In the genomic region with DNA sequence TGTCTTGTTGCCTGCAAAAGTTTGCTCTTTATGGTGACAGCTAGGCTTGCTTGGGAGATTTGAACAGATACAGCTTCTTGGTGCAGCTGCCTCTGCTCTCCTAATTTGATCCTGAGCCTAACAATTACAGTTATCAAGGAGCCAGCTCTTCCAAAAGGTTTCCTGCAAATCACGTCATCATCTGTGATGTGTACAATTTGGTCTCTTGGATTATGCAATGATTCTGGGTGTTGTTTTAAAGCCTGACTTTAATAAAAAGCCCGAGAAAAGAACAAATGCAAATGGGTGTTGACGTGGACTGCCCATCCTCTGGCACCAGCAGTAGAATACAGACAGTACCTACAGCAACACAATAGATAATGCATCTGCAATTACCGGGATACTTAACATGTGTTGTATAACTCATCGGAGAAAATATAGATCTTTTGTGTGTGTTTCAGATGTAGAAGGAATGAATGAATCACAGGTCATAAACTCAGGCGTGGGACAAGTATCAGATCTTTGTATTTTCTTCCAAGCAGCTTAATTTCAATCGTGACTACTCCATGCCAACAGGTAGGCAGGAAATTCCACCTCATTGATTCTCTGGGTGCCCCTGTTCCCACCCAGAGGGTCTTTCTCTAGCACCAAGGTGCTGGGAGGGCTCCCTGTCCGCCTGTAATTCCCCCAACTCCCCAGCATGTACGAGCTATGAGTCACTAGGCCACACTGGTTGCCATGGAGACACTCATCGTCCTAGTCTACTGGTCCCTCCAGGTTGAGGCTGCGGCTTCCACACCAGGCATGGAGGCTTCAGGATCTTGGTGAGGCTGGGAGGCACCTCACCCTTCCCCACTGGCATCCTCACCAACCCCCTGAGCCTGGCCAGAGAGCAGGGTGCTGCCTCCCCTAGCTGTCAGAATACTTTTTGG, we compare ENCODE assay signal across 10 cellular contexts.
A peak's percentile ranks its signal among the peaks of the same experiment; 100 is the strongest.
DNase-seq lines count a peak whose midpoint lies in the region; ATAC-seq lines count a peak whose summit lies in the region.
"Had no signal": no experiment of that assay in that cellular context is flagged by ENCODE, and none has a peak within 500 bp of the region (broad histone marks: within the 10 kb centered on the region; RNA-seq: fewer than 3 reads in every experiment).

No MANE protein-coding gene starts in this region.

- H3K27ac Mint-ChIP-seq in activated naive CD4-positive, alpha-beta T cell treated with anti-CD3 and anti-CD28 coated beads for 36 hours: no peak overlapping the region
- H3K27ac Mint-ChIP-seq in activated naive CD4-positive, alpha-beta T cell treated with anti-CD3 and anti-CD28 coated beads, Interleukin-2, amount 10 ng/mL, durations not matched to agents 7 days and 5 days: no peak overlapping the region
- H3K27ac Mint-ChIP-seq: activated T-helper 2 cell treated with anti-CD3 and anti-CD28 coated beads, Interferon-gamma antibody, Interleukin-2, Interleukin-4, amounts not matched to agents 10 μg/mL and 5 μg/mL and 100 μg/mL, durations not matched to agents 14 hours and 24 hours and 36 hours had no signal

- H3K4me1 Mint-ChIP-seq in activated naive CD4-positive, alpha-beta T cell treated with anti-CD3 and anti-CD28 coated beads for 36 hours (ENCODE audit: low read depth): peaks cover 2% of the 10 kb centered on the region
- no peaks in the 10 kb centered on the region for H3K4me1 Mint-ChIP-seq in activated naive CD4-positive, alpha-beta T cell treated with anti-CD3 and anti-CD28 coated beads, Interleukin-2, amount 10 ng/mL, durations not matched to agents 7 days and 5 days
- H3K4me1 Mint-ChIP-seq in activated T-cell treated with anti-CD3 and anti-CD28 coated beads, Interleukin-2, amount 50 U/mL, for 4 hours (ENCODE audit: low read depth): no peaks in the 10 kb centered on the region

- peak; percentile 6 for DNase-seq in activated naive CD4-positive, alpha-beta T cell treated with anti-CD3 and anti-CD28 coated beads for 36 hours
- DNase-seq in activated naive CD4-positive, alpha-beta T cell treated with anti-CD3 and anti-CD28 coated beads, Interleukin-2, amount 10 ng/mL, durations not matched to agents 7 days and 5 days: no peak
- DNase-seq in T1000 (lab: John Stamatoyannopoulos, UW) (peak; percentile 76), iris pigment epithelial cell (ENCODE audit: low read depth) (peak; percentile 85), aorta (peak in 1 of 2 donors; percentile 56), NCI-H1105 (lab: John Stamatoyannopoulos, UW) (no peak), amniotic stem cell (lab: John Stamatoyannopoulos, UW) (no peak)
- DNase-seq in activated T-cell treated with anti-CD3 and anti-CD28 coated beads, Interleukin-2, amount 50 U/mL, for 4 hours: no peak
- DNase-seq: stimulated activated naive CD4-positive, alpha-beta T cell treated with Interleukin-2 at 50 U/mL for 16 hours had no signal

- no peaks in the 10 kb centered on the region for H3K27me3 ChIP-seq in aorta (ENCODE audit: control insufficient read depth in 1 of 2, insufficient read depth in 2 of 2, low read length in 1 of 2)

- ATAC-seq in aorta (ENCODE audit: low FRiP score): peak; percentile 70
- no peak for ATAC-seq in activated T-cell treated with anti-CD3 and anti-CD28 coated beads, Interleukin-2, amount 50 U/mL, for 4 hours

- WGBS in aorta, 2 donors: 79 to 83% methylated on average over 11 of the region's 11 CpGs

- H3K27ac ChIP-seq in aorta (ENCODE audit: low read depth in 1 of 2, low read length in 2 of 2): no peak overlapping the region

- intact Hi-C loops in activated naive CD4-positive, alpha-beta T cell treated with anti-CD3 and anti-CD28 coated beads for 36 hours (cut with micrococcal nuclease): no loop called here
- intact Hi-C loops in aorta (cut with DNase I): no loop called here

- H3K36me3 ChIP-seq in aorta (ENCODE audit: control insufficient read depth in 1 of 2, insufficient read depth in 2 of 2, low read length in 1 of 2): no peaks in the 10 kb centered on the region

- no peaks in the 10 kb centered on the region for H3K4me1 ChIP-seq in aorta (ENCODE audit: control insufficient read depth in 1 of 2, insufficient read depth in 2 of 2, low read length in 2 of 2)

- H3K4me3 ChIP-seq in aorta (ENCODE audit: low read length in 2 of 2): no peak overlapping the region

- H3K9me3 ChIP-seq in aorta (ENCODE audit: control insufficient read depth, low read length): no peaks in the 10 kb centered on the region

- CTCF ChIA-PET in activated naive CD4-positive, alpha-beta T cell treated with anti-CD3 and anti-CD28 coated beads for 36 hours (lab: Charles Lee): no interaction called here
- CTCF ChIA-PET in activated naive CD4-positive, alpha-beta T cell treated with anti-CD3 and anti-CD28 coated beads, Interleukin-2, amount 10 ng/mL, durations not matched to agents 7 days and 5 days (lab: Charles Lee): no interaction called here

- peaks cover 5% of the 10 kb centered on the region for H3K27me3 Mint-ChIP-seq in activated naive CD4-positive, alpha-beta T cell treated with anti-CD3 and anti-CD28 coated beads for 36 hours (ENCODE audit: low read depth)
- peaks cover 4% of the 10 kb centered on the region for H3K27me3 Mint-ChIP-seq in activated naive CD4-positive, alpha-beta T cell treated with anti-CD3 and anti-CD28 coated beads, Interleukin-2, amount 10 ng/mL, durations not matched to agents 7 days and 5 days
- H3K27me3 Mint-ChIP-seq in activated T-cell treated with anti-CD3 and anti-CD28 coated beads, Interleukin-2, amount 50 U/mL, for 4 hours (ENCODE audit: low read depth): peaks cover 3% of the 10 kb centered on the region

- H3K4me3 Mint-ChIP-seq in activated naive CD4-positive, alpha-beta T cell treated with anti-CD3 and anti-CD28 coated beads for 36 hours: no peak overlapping the region
- no peak overlapping the region for H3K4me3 Mint-ChIP-seq in activated naive CD4-positive, alpha-beta T cell treated with anti-CD3 and anti-CD28 coated beads, Interleukin-2, amount 10 ng/mL, durations not matched to agents 7 days and 5 days
- H3K4me3 Mint-ChIP-seq in activated T-cell treated with anti-CD3 and anti-CD28 coated beads, Interleukin-2, amount 50 U/mL, for 4 hours: no peak overlapping the region

- no peaks in the 10 kb centered on the region for H3K36me3 Mint-ChIP-seq in activated naive CD4-positive, alpha-beta T cell treated with anti-CD3 and anti-CD28 coated beads for 36 hours (ENCODE audit: low read depth)
- H3K36me3 Mint-ChIP-seq in activated naive CD4-positive, alpha-beta T cell treated with anti-CD3 and anti-CD28 coated beads, Interleukin-2, amount 10 ng/mL, durations not matched to agents 7 days and 5 days: no peaks in the 10 kb centered on the region
- H3K36me3 Mint-ChIP-seq in activated T-cell treated with anti-CD3 and anti-CD28 coated beads, Interleukin-2, amount 50 U/mL, for 4 hours (ENCODE audit: insufficient read depth): no peaks in the 10 kb centered on the region

- no peaks in the 10 kb centered on the region for H3K9me3 Mint-ChIP-seq in activated naive CD4-positive, alpha-beta T cell treated with anti-CD3 and anti-CD28 coated beads for 36 hours
- H3K9me3 Mint-ChIP-seq in activated naive CD4-positive, alpha-beta T cell treated with anti-CD3 and anti-CD28 coated beads, Interleukin-2, amount 10 ng/mL, durations not matched to agents 7 days and 5 days: no peaks in the 10 kb centered on the region
- H3K9me3 Mint-ChIP-seq in activated T-cell treated with anti-CD3 and anti-CD28 coated beads, Interleukin-2, amount 50 U/mL, for 4 hours: no peaks in the 10 kb centered on the region
- H3K9me3 Mint-ChIP-seq: activated T-helper 2 cell treated with anti-CD3 and anti-CD28 coated beads, Interferon-gamma antibody, Interleukin-2, Interleukin-4, amounts not matched to agents 10 μg/mL and 5 μg/mL and 100 μg/mL, durations not matched to agents 14 hours and 24 hours and 36 hours had no signal

Comparison
In these comparisons a context has a peak if more than half of its experiments do, and no peak if none do; other contexts are left out.
1. DNase-seq: peak in activated naive CD4-positive, alpha-beta T cell treated with anti-CD3 and anti-CD28 coated beads for 36 hours (single experiment), T1000 (single experiment) and iris pigment epithelial cell (single experiment); none in activated naive CD4-positive, alpha-beta T cell treated with anti-CD3 and anti-CD28 coated beads, Interleukin-2, amount 10 ng/mL, durations not matched to agents 7 days and 5 days (single experiment), NCI-H1105 (single experiment), amniotic stem cell (single experiment) and activated T-cell treated with anti-CD3 and anti-CD28 coated beads, Interleukin-2, amount 50 U/mL, for 4 hours (single experiment).